In the genomic region with DNA sequence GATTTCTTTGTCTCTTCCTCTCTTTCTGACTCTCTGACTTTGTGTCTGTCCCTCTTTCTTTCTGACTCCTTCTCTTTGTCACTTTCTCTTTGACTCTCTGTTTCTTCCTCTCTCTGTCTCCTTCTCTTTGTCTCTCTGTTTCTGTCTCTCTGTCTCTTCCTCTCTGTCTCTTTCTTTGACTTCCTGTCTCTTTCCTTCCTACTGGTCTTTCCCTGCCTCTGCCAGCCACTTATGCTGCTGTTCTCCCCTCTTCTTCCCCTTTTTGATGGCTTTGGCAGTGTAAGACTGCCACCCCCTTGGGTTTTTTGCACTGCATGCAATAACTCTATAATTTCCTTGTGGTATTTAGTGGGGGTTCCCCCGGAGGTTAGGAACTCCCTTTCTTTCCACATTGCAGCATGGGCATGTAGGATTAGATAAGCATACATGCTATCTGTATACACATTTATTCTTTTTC, we compare ENCODE assay signal across 8 cellular contexts. TPM values are rescaled to one million over a fixed set of nuclear protein-coding genes. Genes with fewer than 3 reads are reported as not detected.
DNase-seq lines count a peak whose midpoint lies in the region; ATAC-seq lines count a peak whose summit lies in the region.
"Not testable (repeated sequence)": the region's sequence is repeated elsewhere in the genome, so short reads cannot be mapped to it uniquely, and the experiment has no call there.

No MANE protein-coding gene starts in this region.

- peaks cover 24% of the 10 kb centered on the region for H3K9me3 Mint-ChIP-seq in activated T-helper 2 cell treated with anti-CD3 and anti-CD28 coated beads, Interferon-gamma antibody, Interleukin-2, Interleukin-4, amounts not matched to agents 10 μg/mL and 5 μg/mL and 100 μg/mL, durations not matched to agents 14 hours and 24 hours and 36 hours
- H3K9me3 Mint-ChIP-seq in naive thymus-derived CD4-positive, alpha-beta T cell: peaks cover 0 to 10% (median 0%) of the 10 kb centered on the region in 11 donors

- not testable (repeated sequence) for H3K36me3 ChIP-seq in naive thymus-derived CD4-positive, alpha-beta T cell (ENCODE audit: control insufficient read depth in 2 of 3, insufficient read depth in 3 of 3, low read length in 3 of 3)

- H3K27me3 ChIP-seq in naive thymus-derived CD4-positive, alpha-beta T cell (ENCODE audit: control insufficient read depth in 2 of 2, insufficient read depth in 2 of 2, low read length in 2 of 2): not testable (repeated sequence)

- CTCF ChIA-PET in naive thymus-derived CD4-positive, alpha-beta T cell (lab: Charles Lee): not testable (repeated sequence)

- H3K4me1 Mint-ChIP-seq in activated T-helper 2 cell treated with anti-CD3 and anti-CD28 coated beads, Interferon-gamma antibody, Interleukin-2, Interleukin-4, amounts not matched to agents 10 μg/mL and 5 μg/mL and 100 μg/mL, durations not matched to agents 14 hours and 24 hours and 36 hours (ENCODE audit: low read depth): peaks cover 40% of the 10 kb centered on the region
- H3K4me1 Mint-ChIP-seq in naive thymus-derived CD4-positive, alpha-beta T cell: peaks cover 26 to 58% (median 55%) of the 10 kb centered on the region in 7 donors

- H3K27ac ChIP-seq in naive thymus-derived CD4-positive, alpha-beta T cell (ENCODE audit: low read depth, low read length): not testable (repeated sequence)

- H3K4me3 Mint-ChIP-seq in activated T-helper 2 cell treated with anti-CD3 and anti-CD28 coated beads, Interferon-gamma antibody, Interleukin-2, Interleukin-4, amounts not matched to agents 10 μg/mL and 5 μg/mL and 100 μg/mL, durations not matched to agents 14 hours and 24 hours and 36 hours (ENCODE audit: low read depth): peak overlapping the region; percentile 3
- peak overlapping the region in 5 of 10 donors; percentile 5 to 65 (median 51) for H3K4me3 Mint-ChIP-seq in naive thymus-derived CD4-positive, alpha-beta T cell

- H3K36me3 Mint-ChIP-seq in activated T-helper 2 cell treated with anti-CD3 and anti-CD28 coated beads, Interferon-gamma antibody, Interleukin-2, Interleukin-4, amounts not matched to agents 10 μg/mL and 5 μg/mL and 100 μg/mL, durations not matched to agents 14 hours and 24 hours and 36 hours (ENCODE audit: low read depth): peaks cover 66% of the 10 kb centered on the region
- peaks cover 5 to 39% (median 34%) of the 10 kb centered on the region in 5 donors for H3K36me3 Mint-ChIP-seq in naive thymus-derived CD4-positive, alpha-beta T cell

- not testable (repeated sequence) for H3K4me3 ChIP-seq in naive thymus-derived CD4-positive, alpha-beta T cell (ENCODE audit: low read length)

- POLR2A ChIA-PET in naive thymus-derived CD4-positive, alpha-beta T cell (lab: Charles Lee): interaction anchor here (0.8 kb wide), 1 partner anchor 72 kb away, joined by 3 read pairs; a partner anchor contains a TSS

- peak overlapping the region; percentile 62 for H3K27ac Mint-ChIP-seq in activated T-helper 2 cell treated with anti-CD3 and anti-CD28 coated beads, Interferon-gamma antibody, Interleukin-2, Interleukin-4, amounts not matched to agents 10 μg/mL and 5 μg/mL and 100 μg/mL, durations not matched to agents 14 hours and 24 hours and 36 hours
- peak overlapping the region in 5 of 9 donors; percentile 3 to 52 (median 41) for H3K27ac Mint-ChIP-seq in naive thymus-derived CD4-positive, alpha-beta T cell

- H3K4me1 ChIP-seq in naive thymus-derived CD4-positive, alpha-beta T cell (ENCODE audit: control insufficient read depth in 2 of 2, insufficient read depth in 2 of 2, low read length in 2 of 2): peaks cover 4 to 13% of the 10 kb centered on the region in 2 donors

- H3K9me3 ChIP-seq in naive thymus-derived CD4-positive, alpha-beta T cell (ENCODE audit: control insufficient read depth in 2 of 3, low read length in 3 of 3): not testable (repeated sequence)

- DNase-seq in AML-193 (lab: John Stamatoyannopoulos, UW): peak; percentile 45 to 65
- peak; percentile 9 for DNase-seq in NAMALWA (ENCODE audit: low spot score)
- DNase-seq in UCSD-AML1 (lab: John Stamatoyannopoulos, UW; ENCODE audit: unreplicated experiment): peak; percentile 31
- DNase-seq in activated T-helper 2 cell treated with anti-CD3 and anti-CD28 coated beads, Interferon-gamma antibody, Interleukin-2, Interleukin-4, amounts not matched to agents 10 μg/mL and 5 μg/mL and 100 μg/mL, durations not matched to agents 14 hours and 24 hours and 36 hours (ENCODE audit: low spot score); naive thymus-derived CD4-positive, alpha-beta T cell: not testable (repeated sequence)

- not testable (repeated sequence) for H3K27me3 Mint-ChIP-seq in activated T-helper 2 cell treated with anti-CD3 and anti-CD28 coated beads, Interferon-gamma antibody, Interleukin-2, Interleukin-4, amounts not matched to agents 10 μg/mL and 5 μg/mL and 100 μg/mL, durations not matched to agents 14 hours and 24 hours and 36 hours (ENCODE audit: low read depth); naive thymus-derived CD4-positive, alpha-beta T cell

- intact Hi-C loops in activated T-helper 2 cell treated with anti-CD3 and anti-CD28 coated beads, Interferon-gamma antibody, Interleukin-2, Interleukin-4, amounts not matched to agents 10 μg/mL and 5 μg/mL and 100 μg/mL, durations not matched to agents 14 hours and 24 hours and 36 hours (cut with micrococcal nuclease); naive thymus-derived CD4-positive, alpha-beta T cell (cut with micrococcal nuclease): not testable (repeated sequence)

- peak; percentile 82 for ATAC-seq in GM18502 (IDR thresholded peaks at IDR 0.05; ENCODE audit: poor library complexity, unreplicated experiment)
- peak; percentile 55 for ATAC-seq in GM21367 (IDR thresholded peaks at IDR 0.05; ENCODE audit: unreplicated experiment)
- peak; percentile 70 for ATAC-seq in HG03039 (IDR thresholded peaks at IDR 0.05; ENCODE audit: unreplicated experiment)
- ATAC-seq in naive thymus-derived CD4-positive, alpha-beta T cell: not testable (repeated sequence)

RNA-seq across cellular contexts. Expression of a gene that starts 6.9 kb away (rescaled TPM):
- total RNA-seq in activated T-helper 2 cell treated with anti-CD3 and anti-CD28 coated beads, Interferon-gamma antibody, Interleukin-2, Interleukin-4, amounts not matched to agents 10 μg/mL and 5 μg/mL and 100 μg/mL, durations not matched to agents 14 hours and 24 hours and 36 hours: 38.6 and 40.7 TPM in 2 replicates
- total RNA-seq in naive thymus-derived CD4-positive, alpha-beta T cell: 10 to 100 TPM; 10.7 to 31.9 (median 11.9) TPM
- polyA plus RNA-seq in naive thymus-derived CD4-positive, alpha-beta T cell: 10 to 100 TPM in 1 of 2 donors, 1 to 10 TPM in 1; 7.2 to 12.1 TPM
